Comparison of ENCODE assay signal across 1 cellular context in genomic region chr1:14435368-14436023, GRCh38.
TF ChIP-seq lines count a peak whose summit lies in the region.

No MANE protein-coding gene starts in this region.

TF ChIP-seq in K562, 482 proteins besides CTCF, POLR2A, EP300 and RAD21 (continued from another document and continues in another):
- TF ChIP-seq, protein P1, sequence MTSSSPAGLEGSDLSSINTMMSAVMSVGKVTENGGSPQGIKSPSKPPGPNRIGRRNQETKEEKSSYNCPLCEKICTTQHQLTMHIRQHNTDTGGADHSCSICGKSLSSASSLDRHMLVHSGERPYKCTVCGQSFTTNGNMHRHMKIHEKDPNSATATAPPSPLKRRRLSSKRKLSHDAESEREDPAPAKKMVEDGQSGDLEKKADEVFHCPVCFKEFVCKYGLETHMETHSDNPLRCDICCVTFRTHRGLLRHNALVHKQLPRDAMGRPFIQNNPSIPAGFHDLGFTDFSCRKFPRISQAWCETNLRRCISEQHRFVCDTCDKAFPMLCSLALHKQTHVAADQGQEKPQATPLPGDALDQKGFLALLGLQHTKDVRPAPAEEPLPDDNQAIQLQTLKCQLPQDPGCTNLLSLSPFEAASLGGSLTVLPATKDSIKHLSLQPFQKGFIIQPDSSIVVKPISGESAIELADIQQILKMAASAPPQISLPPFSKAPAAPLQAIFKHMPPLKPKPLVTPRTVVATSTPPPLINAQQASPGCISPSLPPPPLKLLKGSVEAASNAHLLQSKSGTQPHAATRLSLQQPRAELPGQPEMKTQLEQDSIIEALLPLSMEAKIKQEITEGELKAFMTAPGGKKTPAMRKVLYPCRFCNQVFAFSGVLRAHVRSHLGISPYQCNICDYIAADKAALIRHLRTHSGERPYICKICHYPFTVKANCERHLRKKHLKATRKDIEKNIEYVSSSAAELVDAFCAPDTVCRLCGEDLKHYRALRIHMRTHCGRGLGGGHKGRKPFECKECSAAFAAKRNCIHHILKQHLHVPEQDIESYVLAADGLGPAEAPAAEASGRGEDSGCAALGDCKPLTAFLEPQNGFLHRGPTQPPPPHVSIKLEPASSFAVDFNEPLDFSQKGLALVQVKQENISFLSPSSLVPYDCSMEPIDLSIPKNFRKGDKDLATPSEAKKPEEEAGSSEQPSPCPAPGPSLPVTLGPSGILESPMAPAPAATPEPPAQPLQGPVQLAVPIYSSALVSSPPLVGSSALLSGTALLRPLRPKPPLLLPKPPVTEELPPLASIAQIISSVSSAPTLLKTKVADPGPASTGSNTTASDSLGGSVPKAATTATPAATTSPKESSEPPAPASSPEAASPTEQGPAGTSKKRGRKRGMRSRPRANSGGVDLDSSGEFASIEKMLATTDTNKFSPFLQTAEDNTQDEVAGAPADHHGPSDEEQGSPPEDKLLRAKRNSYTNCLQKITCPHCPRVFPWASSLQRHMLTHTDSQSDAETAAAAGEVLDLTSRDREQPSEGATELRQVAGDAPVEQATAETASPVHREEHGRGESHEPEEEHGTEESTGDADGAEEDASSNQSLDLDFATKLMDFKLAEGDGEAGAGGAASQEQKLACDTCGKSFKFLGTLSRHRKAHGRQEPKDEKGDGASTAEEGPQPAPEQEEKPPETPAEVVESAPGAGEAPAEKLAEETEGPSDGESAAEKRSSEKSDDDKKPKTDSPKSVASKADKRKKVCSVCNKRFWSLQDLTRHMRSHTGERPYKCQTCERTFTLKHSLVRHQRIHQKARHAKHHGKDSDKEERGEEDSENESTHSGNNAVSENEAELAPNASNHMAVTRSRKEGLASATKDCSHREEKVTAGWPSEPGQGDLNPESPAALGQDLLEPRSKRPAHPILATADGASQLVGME (CRISPR knock-in tag; IDR thresholded peaks at IDR 0.05) = peak; percentile 94
- TF ChIP-seq NFIC (IDR thresholded peaks at IDR 0.05) (peak; percentile 79), ZNF347 (CRISPR knock-in tag; IDR thresholded peaks at IDR 0.05; ENCODE audit: low read depth) (no peak), ZBTB8A (IDR thresholded peaks at IDR 0.05; ENCODE audit: partially characterized antibody) (no peak), PHF8 (IDR thresholded peaks at IDR 0.05; ENCODE audit: borderline replicate concordance, low read length) (no peak), ZNF408 (CRISPR knock-in tag; IDR thresholded peaks at IDR 0.05; ENCODE audit: low read depth) (no peak), MTA1 (IDR thresholded peaks at IDR 0.05; ENCODE audit: borderline replicate concordance) (no peak), HNRNPL (IDR thresholded peaks at IDR 0.05; ENCODE audit: low read depth, low read length) (no peak), POLR3G (IDR thresholded peaks at IDR 0.05; ENCODE audit: extremely low read depth, insufficient read length, insufficient replicate concordance) (no peak), RBM39 (optimal IDR thresholded peaks at IDR 0.05; ENCODE audit: low read depth, low read length) (no peak), HSF4 (CRISPR knock-in tag; IDR thresholded peaks at IDR 0.05; ENCODE audit: borderline replicate concordance) (peak; percentile 73; the same call in 1 of the 2 replicates), GABPB2 (CRISPR knock-in tag; conservative IDR thresholded peaks at IDR 0.05) (no peak), FOSL1 (tag; conservative IDR thresholded peaks at IDR 0.05) (peak; percentile 69), ATF7 (IDR thresholded peaks at IDR 0.05) (peak; percentile 74), YY1 (IDR thresholded peaks at IDR 0.05; ENCODE audit: borderline replicate concordance in 1 of 3, control insufficient read depth in 1 of 3, extremely low read depth in 1 of 3, insufficient read depth in 3 of 3, insufficient read length in 1 of 3, insufficient replicate concordance in 2 of 3, low read depth in 1 of 3, low read length in 2 of 3) (peak in 1 of 3 experiments; percentile 23), PRPF4 (IDR thresholded peaks at IDR 0.05; ENCODE audit: insufficient read depth, low read depth, low read length, poor library complexity, severe bottlenecking) (no peak), KAT8 (IDR thresholded peaks at IDR 0.05; ENCODE audit: low read depth) (no peak), EP400 (IDR thresholded peaks at IDR 0.05) (peak; percentile 17; the same call in 1 of the 2 replicates), POLR2G (IDR thresholded peaks at IDR 0.05; ENCODE audit: low read depth, low read length) (no peak), ETS2 (tag; IDR thresholded peaks at IDR 0.05; ENCODE audit: borderline replicate concordance, poor library complexity, severe bottlenecking) (no peak), CAMTA2 (CRISPR knock-in tag; conservative IDR thresholded peaks at IDR 0.05) (no peak), ZNF668 (CRISPR knock-in tag; IDR thresholded peaks at IDR 0.05) (no peak), EHMT2 (IDR thresholded peaks at IDR 0.05) (no peak), ZNF696 (CRISPR knock-in tag; conservative IDR thresholded peaks at IDR 0.05) (no peak), ILF3 (IDR thresholded peaks at IDR 0.05; ENCODE audit: borderline replicate concordance) (no peak), CBFA2T2 (conservative IDR thresholded peaks at IDR 0.05) (peak; percentile 93), FUS (optimal IDR thresholded peaks at IDR 0.05; ENCODE audit: low read depth, low read length) (no peak), SP1 (CRISPR knock-in tag; IDR thresholded peaks at IDR 0.05) (no peak), ARID2 (IDR thresholded peaks at IDR 0.05) (no peak), E2F5 (CRISPR knock-in tag; IDR thresholded peaks at IDR 0.05) (no peak), ZNF589 (CRISPR knock-in tag; IDR thresholded peaks at IDR 0.05; ENCODE audit: low read depth) (peak; percentile 75), ZSCAN29 (IDR thresholded peaks at IDR 0.05) (no peak), CBX2 (IDR thresholded peaks at IDR 0.05; ENCODE audit: insufficient read depth, low read length, poor library complexity, severe bottlenecking) (no peak)
- TF ChIP-seq, protein P2, sequence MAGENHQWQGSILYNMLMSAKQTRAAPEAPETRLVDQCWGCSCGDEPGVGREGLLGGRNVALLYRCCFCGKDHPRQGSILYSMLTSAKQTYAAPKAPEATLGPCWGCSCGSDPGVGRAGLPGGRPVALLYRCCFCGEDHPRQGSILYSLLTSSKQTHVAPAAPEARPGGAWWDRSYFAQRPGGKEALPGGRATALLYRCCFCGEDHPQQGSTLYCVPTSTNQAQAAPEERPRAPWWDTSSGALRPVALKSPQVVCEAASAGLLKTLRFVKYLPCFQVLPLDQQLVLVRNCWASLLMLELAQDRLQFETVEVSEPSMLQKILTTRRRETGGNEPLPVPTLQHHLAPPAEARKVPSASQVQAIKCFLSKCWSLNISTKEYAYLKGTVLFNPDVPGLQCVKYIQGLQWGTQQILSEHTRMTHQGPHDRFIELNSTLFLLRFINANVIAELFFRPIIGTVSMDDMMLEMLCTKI (IDR thresholded peaks at IDR 0.05; ENCODE audit: partially characterized antibody) = no peak
- TF ChIP-seq, protein P3, sequence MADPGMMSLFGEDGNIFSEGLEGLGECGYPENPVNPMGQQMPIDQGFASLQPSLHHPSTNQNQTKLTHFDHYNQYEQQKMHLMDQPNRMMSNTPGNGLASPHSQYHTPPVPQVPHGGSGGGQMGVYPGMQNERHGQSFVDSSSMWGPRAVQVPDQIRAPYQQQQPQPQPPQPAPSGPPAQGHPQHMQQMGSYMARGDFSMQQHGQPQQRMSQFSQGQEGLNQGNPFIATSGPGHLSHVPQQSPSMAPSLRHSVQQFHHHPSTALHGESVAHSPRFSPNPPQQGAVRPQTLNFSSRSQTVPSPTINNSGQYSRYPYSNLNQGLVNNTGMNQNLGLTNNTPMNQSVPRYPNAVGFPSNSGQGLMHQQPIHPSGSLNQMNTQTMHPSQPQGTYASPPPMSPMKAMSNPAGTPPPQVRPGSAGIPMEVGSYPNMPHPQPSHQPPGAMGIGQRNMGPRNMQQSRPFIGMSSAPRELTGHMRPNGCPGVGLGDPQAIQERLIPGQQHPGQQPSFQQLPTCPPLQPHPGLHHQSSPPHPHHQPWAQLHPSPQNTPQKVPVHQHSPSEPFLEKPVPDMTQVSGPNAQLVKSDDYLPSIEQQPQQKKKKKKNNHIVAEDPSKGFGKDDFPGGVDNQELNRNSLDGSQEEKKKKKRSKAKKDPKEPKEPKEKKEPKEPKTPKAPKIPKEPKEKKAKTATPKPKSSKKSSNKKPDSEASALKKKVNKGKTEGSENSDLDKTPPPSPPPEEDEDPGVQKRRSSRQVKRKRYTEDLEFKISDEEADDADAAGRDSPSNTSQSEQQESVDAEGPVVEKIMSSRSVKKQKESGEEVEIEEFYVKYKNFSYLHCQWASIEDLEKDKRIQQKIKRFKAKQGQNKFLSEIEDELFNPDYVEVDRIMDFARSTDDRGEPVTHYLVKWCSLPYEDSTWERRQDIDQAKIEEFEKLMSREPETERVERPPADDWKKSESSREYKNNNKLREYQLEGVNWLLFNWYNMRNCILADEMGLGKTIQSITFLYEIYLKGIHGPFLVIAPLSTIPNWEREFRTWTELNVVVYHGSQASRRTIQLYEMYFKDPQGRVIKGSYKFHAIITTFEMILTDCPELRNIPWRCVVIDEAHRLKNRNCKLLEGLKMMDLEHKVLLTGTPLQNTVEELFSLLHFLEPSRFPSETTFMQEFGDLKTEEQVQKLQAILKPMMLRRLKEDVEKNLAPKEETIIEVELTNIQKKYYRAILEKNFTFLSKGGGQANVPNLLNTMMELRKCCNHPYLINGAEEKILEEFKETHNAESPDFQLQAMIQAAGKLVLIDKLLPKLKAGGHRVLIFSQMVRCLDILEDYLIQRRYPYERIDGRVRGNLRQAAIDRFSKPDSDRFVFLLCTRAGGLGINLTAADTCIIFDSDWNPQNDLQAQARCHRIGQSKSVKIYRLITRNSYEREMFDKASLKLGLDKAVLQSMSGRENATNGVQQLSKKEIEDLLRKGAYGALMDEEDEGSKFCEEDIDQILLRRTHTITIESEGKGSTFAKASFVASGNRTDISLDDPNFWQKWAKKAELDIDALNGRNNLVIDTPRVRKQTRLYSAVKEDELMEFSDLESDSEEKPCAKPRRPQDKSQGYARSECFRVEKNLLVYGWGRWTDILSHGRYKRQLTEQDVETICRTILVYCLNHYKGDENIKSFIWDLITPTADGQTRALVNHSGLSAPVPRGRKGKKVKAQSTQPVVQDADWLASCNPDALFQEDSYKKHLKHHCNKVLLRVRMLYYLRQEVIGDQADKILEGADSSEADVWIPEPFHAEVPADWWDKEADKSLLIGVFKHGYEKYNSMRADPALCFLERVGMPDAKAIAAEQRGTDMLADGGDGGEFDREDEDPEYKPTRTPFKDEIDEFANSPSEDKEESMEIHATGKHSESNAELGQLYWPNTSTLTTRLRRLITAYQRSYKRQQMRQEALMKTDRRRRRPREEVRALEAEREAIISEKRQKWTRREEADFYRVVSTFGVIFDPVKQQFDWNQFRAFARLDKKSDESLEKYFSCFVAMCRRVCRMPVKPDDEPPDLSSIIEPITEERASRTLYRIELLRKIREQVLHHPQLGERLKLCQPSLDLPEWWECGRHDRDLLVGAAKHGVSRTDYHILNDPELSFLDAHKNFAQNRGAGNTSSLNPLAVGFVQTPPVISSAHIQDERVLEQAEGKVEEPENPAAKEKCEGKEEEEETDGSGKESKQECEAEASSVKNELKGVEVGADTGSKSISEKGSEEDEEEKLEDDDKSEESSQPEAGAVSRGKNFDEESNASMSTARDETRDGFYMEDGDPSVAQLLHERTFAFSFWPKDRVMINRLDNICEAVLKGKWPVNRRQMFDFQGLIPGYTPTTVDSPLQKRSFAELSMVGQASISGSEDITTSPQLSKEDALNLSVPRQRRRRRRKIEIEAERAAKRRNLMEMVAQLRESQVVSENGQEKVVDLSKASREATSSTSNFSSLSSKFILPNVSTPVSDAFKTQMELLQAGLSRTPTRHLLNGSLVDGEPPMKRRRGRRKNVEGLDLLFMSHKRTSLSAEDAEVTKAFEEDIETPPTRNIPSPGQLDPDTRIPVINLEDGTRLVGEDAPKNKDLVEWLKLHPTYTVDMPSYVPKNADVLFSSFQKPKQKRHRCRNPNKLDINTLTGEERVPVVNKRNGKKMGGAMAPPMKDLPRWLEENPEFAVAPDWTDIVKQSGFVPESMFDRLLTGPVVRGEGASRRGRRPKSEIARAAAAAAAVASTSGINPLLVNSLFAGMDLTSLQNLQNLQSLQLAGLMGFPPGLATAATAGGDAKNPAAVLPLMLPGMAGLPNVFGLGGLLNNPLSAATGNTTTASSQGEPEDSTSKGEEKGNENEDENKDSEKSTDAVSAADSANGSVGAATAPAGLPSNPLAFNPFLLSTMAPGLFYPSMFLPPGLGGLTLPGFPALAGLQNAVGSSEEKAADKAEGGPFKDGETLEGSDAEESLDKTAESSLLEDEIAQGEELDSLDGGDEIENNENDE (IDR thresholded peaks at IDR 0.05; ENCODE audit: low read depth, low read length) = no peak
- TF ChIP-seq, protein P4, sequence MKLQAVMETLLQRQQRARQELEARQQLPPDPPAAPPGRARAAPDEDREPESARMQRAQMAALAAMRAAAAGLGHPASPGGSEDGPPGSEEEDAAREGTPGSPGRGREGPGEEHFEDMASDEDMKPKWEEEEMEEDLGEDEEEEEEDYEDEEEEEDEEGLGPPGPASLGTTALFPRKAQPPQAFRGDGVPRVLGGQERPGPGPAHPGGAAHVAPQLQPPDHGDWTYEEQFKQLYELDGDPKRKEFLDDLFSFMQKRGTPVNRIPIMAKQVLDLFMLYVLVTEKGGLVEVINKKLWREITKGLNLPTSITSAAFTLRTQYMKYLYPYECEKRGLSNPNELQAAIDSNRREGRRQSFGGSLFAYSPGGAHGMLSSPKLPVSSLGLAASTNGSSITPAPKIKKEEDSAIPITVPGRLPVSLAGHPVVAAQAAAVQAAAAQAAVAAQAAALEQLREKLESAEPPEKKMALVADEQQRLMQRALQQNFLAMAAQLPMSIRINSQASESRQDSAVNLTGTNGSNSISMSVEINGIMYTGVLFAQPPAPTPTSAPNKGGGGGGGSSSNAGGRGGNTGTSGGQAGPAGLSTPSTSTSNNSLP (IDR thresholded peaks at IDR 0.05; ENCODE audit: borderline replicate concordance, low read depth, low read length) = peak; percentile 83
- TF ChIP-seq, protein P5, sequence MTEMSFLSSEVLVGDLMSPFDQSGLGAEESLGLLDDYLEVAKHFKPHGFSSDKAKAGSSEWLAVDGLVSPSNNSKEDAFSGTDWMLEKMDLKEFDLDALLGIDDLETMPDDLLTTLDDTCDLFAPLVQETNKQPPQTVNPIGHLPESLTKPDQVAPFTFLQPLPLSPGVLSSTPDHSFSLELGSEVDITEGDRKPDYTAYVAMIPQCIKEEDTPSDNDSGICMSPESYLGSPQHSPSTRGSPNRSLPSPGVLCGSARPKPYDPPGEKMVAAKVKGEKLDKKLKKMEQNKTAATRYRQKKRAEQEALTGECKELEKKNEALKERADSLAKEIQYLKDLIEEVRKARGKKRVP (CRISPR knock-in tag; IDR thresholded peaks at IDR 0.05) = peak; percentile 61; the same call in 1 of the 2 replicates
- TF ChIP-seq, protein P6, sequence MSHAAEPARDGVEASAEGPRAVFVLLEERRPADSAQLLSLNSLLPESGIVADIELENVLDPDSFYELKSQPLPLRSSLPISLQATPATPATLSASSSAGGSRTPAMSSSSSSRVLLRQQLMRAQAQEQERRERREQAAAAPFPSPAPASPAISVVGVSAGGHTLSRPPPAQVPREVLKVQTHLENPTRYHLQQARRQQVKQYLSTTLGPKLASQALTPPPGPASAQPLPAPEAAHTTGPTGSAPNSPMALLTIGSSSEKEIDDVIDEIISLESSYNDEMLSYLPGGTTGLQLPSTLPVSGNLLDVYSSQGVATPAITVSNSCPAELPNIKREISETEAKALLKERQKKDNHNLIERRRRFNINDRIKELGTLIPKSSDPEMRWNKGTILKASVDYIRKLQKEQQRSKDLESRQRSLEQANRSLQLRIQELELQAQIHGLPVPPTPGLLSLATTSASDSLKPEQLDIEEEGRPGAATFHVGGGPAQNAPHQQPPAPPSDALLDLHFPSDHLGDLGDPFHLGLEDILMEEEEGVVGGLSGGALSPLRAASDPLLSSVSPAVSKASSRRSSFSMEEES (CRISPR knock-in tag; IDR thresholded peaks at IDR 0.05) = no peak
